ENCODE assay signal across 8 cellular contexts in the genomic region with DNA sequence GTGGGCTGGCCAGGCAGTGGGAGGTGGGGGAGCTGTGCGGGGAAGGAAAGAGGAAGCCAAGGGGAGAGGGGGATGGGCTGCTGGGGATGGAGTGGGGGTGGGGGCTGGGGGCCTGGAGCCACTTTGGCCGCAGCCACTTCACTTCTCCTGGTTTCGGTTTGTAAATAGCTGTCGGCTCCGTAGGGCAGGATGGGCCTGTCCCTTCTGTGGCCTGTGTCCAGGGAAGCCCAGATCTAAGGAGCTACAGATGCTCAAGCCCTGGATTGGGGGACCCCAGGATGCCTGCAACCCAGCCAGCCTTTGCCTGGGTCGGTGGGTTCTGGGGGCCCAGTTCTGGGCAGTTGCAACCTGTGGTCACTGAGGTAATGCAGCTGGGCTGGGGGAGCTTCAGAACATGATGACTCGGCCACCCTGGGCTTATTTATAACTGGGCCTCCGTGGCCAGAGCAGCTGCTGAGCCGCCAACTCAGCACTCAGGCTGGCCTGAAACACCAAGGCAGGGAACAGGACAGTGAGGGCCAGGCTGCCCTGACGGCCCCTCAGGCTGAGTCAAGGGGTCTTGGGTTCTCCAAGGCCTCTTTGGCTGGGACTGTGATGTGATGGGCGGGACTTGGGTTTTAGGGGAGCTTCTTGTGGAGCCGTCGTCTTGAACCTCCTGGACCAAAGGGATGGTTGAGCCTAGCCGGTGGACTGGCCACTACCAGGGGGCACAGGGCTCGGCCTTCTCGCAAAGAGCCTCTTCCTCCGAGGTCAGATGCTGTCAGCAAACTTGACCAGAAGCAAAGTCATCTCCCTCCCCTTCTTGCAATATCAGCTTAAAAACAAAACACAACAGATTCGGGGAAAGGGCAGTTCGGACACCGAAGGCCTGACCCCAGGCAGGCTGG. TPM values are rescaled to one million over a fixed set of nuclear protein-coding genes. Genes with fewer than 3 reads are reported as not detected.
A peak's percentile ranks its signal among the peaks of the same experiment; 100 is the strongest.
DNase-seq lines count a peak whose midpoint lies in the region; ATAC-seq lines count a peak whose summit lies in the region.

No MANE protein-coding gene starts in this region.

- no peaks in the 10 kb centered on the region for H3K36me3 Mint-ChIP-seq in T-helper 2 cell treated with Interferon-gamma antibody and Interleukin-4, amounts not matched to agents 5 μg/mL and 100 μg/mL, for 36 hours (ENCODE audit: low read depth)
- H3K36me3 Mint-ChIP-seq in activated naive CD8-positive, alpha-beta T cell treated with anti-CD3 and anti-CD28 coated beads for 36 hours = no peaks in the 10 kb centered on the region

- no peaks in the 10 kb centered on the region for H3K27me3 Mint-ChIP-seq in T-helper 2 cell treated with Interferon-gamma antibody and Interleukin-4, amounts not matched to agents 5 μg/mL and 100 μg/mL, for 36 hours (ENCODE audit: low read depth)
- no peaks in the 10 kb centered on the region for H3K27me3 Mint-ChIP-seq in activated naive CD8-positive, alpha-beta T cell treated with anti-CD3 and anti-CD28 coated beads for 36 hours

- no peaks in the 10 kb centered on the region for H3K9me3 Mint-ChIP-seq in T-helper 2 cell treated with Interferon-gamma antibody and Interleukin-4, amounts not matched to agents 5 μg/mL and 100 μg/mL, for 36 hours
- no peaks in the 10 kb centered on the region for H3K9me3 Mint-ChIP-seq in activated naive CD8-positive, alpha-beta T cell treated with anti-CD3 and anti-CD28 coated beads for 36 hours

- peak overlapping the region; percentile 92 for H3K27ac Mint-ChIP-seq in T-helper 2 cell treated with Interferon-gamma antibody and Interleukin-4, amounts not matched to agents 5 μg/mL and 100 μg/mL, for 36 hours
- H3K27ac Mint-ChIP-seq in activated naive CD8-positive, alpha-beta T cell treated with anti-CD3 and anti-CD28 coated beads for 36 hours = peak overlapping the region; percentile 92

- DNase-seq in T-helper 2 cell treated with Interferon-gamma antibody and Interleukin-4, amounts not matched to agents 5 μg/mL and 100 μg/mL, for 36 hours (ENCODE audit: low spot score) = no peak
- DNase-seq in T-helper 2 cell (no peak), islet precursor cell (peak; percentile 70)
- no peak for DNase-seq in activated naive CD8-positive, alpha-beta T cell treated with anti-CD3 and anti-CD28 coated beads for 36 hours
- DNase-seq in activated effector memory CD4-positive, alpha-beta T cell treated with Interleukin-2 at 50 U/mL for 16 hours = no peak

- ATAC-seq in HG03442 (IDR thresholded peaks at IDR 0.05; ENCODE audit: unreplicated experiment) (no peak), GM21447 (IDR thresholded peaks at IDR 0.05; ENCODE audit: unreplicated experiment) (no peak)

- H3K4me1 Mint-ChIP-seq in T-helper 2 cell treated with Interferon-gamma antibody and Interleukin-4, amounts not matched to agents 5 μg/mL and 100 μg/mL, for 36 hours (ENCODE audit: low read depth) = peaks cover 28% of the 10 kb centered on the region
- peaks cover 32% of the 10 kb centered on the region for H3K4me1 Mint-ChIP-seq in activated naive CD8-positive, alpha-beta T cell treated with anti-CD3 and anti-CD28 coated beads for 36 hours

- no peak overlapping the region for H3K4me3 Mint-ChIP-seq in T-helper 2 cell treated with Interferon-gamma antibody and Interleukin-4, amounts not matched to agents 5 μg/mL and 100 μg/mL, for 36 hours
- no peak overlapping the region for H3K4me3 Mint-ChIP-seq in activated naive CD8-positive, alpha-beta T cell treated with anti-CD3 and anti-CD28 coated beads for 36 hours

- peak overlapping the region; percentile 46 for H3K27ac ChIP-seq in temporal lobe (ENCODE audit: low read depth, low read length)

RNA-seq across cellular contexts. Expression of gene SLC39A13, which starts 15.0 kb away (rescaled TPM):
- 10 to 100 TPM; 10.9 to 11.4 TPM for total RNA-seq in activated naive CD8-positive, alpha-beta T cell treated with anti-CD3 and anti-CD28 coated beads for 36 hours
- 9.3 TPM for total RNA-seq in temporal lobe

RNA-seq across cellular contexts. Expression of gene SPI1, which starts 15.1 kb away (rescaled TPM):
- total RNA-seq in activated naive CD8-positive, alpha-beta T cell treated with anti-CD3 and anti-CD28 coated beads for 36 hours = under 1 TPM; 0.25 to 0.36 TPM
- total RNA-seq in temporal lobe = 1.7 TPM

RNA-seq across cellular contexts. Expression of gene PSMC3, which starts 32.8 kb away (rescaled TPM):
- total RNA-seq in activated naive CD8-positive, alpha-beta T cell treated with anti-CD3 and anti-CD28 coated beads for 36 hours = 100 to 1,000 TPM; 168 to 176 TPM
- 90.2 TPM for total RNA-seq in temporal lobe

RNA-seq across cellular contexts. Expression of gene MYBPC3, which starts 40.9 kb away (rescaled TPM):
- total RNA-seq in activated naive CD8-positive, alpha-beta T cell treated with anti-CD3 and anti-CD28 coated beads for 36 hours = not detected
- not detected for total RNA-seq in temporal lobe

RNA-seq across cellular contexts. Expression of gene RAPSN, which starts 55.5 kb away (rescaled TPM):
- total RNA-seq in activated naive CD8-positive, alpha-beta T cell treated with anti-CD3 and anti-CD28 coated beads for 36 hours = under 1 TPM in 1 of 2 experiments, not detected in 1; 0.19 TPM
- total RNA-seq in temporal lobe = not detected
